In the genomic region with DNA sequence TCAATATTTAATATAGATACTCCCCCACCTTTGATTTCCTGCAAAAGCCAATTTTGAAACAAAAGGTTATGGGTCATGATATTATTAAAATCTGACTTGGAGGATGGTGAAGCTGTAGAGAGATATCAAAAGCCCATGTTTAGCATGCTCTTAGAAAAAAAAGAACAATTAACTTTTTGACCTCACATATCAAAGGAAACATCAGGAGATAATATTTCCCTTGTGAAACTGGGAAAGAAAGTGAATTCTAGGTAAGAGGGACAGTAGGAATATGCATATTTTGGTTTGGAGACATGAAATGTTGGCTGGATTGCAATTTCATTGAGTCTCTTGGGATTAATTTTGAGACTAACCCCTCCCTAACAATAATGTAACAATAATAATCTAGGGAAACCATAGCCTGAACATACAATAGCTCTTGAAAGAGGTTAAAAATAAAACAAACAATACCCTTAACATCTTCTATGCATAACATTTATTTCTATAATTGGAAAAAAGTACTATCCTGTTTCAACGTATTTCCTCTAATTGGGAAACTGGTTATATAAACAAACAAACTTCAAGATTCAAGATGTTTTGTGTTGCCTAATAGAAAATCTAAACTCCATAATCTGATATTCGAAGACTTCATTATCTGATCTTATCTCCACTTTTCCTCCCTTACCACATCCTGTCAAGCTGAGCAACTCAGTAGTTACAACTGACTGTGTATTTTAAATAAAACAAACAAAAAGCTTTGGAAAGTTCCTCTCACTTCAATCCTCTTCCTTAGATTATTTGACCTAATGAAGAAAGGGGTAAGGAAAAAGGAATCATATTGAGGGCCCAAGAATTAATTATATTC, we compare ENCODE assay signal across 1 cellular context.
TF ChIP-seq lines count a peak whose summit lies in the region.

No MANE protein-coding gene starts in this region.

TF ChIP-seq in K562, 482 proteins besides CTCF, POLR2A, EP300 and RAD21:
- TF ChIP-seq CEBPG (CRISPR knock-in tag; IDR thresholded peaks at IDR 0.05) (no peak), CEBPG (tag; conservative IDR thresholded peaks at IDR 0.05 in 1 of 2, IDR thresholded peaks at IDR 0.05 in 1 of 2) (0 out of 4 replicates have a peak, but pooled peaks of 1 of the 2 experiments have one; percentile 23), ASH1L (IDR thresholded peaks at IDR 0.05; ENCODE audit: borderline replicate concordance, low read depth, partially characterized antibody) (no peak), GABPA (tag; conservative IDR thresholded peaks at IDR 0.05; ENCODE audit: low read depth) (peak; percentile 29; the same call in 1 of the 2 replicates)
- TF ChIP-seq, protein P1, sequence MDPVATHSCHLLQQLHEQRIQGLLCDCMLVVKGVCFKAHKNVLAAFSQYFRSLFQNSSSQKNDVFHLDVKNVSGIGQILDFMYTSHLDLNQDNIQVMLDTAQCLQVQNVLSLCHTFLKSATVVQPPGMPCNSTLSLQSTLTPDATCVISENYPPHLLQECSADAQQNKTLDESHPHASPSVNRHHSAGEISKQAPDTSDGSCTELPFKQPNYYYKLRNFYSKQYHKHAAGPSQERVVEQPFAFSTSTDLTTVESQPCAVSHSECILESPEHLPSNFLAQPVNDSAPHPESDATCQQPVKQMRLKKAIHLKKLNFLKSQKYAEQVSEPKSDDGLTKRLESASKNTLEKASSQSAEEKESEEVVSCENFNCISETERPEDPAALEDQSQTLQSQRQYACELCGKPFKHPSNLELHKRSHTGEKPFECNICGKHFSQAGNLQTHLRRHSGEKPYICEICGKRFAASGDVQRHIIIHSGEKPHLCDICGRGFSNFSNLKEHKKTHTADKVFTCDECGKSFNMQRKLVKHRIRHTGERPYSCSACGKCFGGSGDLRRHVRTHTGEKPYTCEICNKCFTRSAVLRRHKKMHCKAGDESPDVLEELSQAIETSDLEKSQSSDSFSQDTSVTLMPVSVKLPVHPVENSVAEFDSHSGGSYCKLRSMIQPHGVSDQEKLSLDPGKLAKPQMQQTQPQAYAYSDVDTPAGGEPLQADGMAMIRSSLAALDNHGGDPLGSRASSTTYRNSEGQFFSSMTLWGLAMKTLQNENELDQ (CRISPR knock-in tag; IDR thresholded peaks at IDR 0.05; ENCODE audit: borderline replicate concordance): no peak
